9 cellular contexts compared by ENCODE assay signal in the genomic region with DNA sequence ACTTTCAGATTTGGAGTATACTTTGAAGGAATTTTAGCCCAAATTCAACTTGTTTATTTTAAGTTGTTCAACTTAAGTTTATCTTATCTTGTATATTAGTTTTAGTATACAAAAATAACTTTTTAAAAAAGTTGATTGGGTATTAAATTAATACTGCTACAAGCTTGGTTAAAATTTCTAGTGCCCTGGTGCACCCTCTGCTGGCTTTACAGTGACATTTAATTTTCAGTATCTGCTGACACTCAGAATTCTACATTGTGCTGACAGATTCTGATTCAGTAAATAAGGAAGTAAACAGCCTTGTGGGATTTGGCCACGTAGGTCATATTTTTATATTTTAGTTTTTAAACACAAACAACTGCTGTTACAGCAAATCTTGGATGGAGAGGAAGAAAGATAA. TPM values are rescaled to one million over a fixed set of nuclear protein-coding genes. Genes with fewer than 3 reads are reported as not detected.
DNase-seq lines count a peak whose midpoint lies in the region; ATAC-seq, FAIRE-seq and TF ChIP-seq lines count a peak whose summit lies in the region.
"Had no signal": no experiment of that assay in that cellular context is flagged by ENCODE, and none has a peak within 500 bp of the region (broad histone marks: within the 10 kb centered on the region; RNA-seq: fewer than 3 reads in every experiment).

No MANE protein-coding gene starts in this region.

- H3K4me3 ChIP-seq in cardiac muscle cell (no peak overlapping the region), right cardiac atrium (ENCODE audit: low read length) (no peak overlapping the region), coronary artery (no peak overlapping the region), pancreas (no peak overlapping the region)

- H3K27me3 ChIP-seq in cardiac muscle cell (peaks cover 18% of the 10 kb centered on the region), right cardiac atrium (ENCODE audit: control insufficient read depth, insufficient read depth) (no peaks in the 10 kb centered on the region), pancreas (no peaks in the 10 kb centered on the region)

- DNase-seq in cardiac muscle cell (ENCODE audit: low read depth in 1 of 2, low spot score in 1 of 2), result peak; percentile 20 to 47
- DNase-seq in right cardiac atrium, result no peak
- DNase-seq in NCI-H82 treated with DMSO at 0.1 percent for 48 hours (lab: John Stamatoyannopoulos, UW; ENCODE audit: unreplicated experiment), result peak; percentile 3
- DNase-seq in coronary artery (ENCODE audit: low spot score), result no peak
- DNase-seq in pancreas, result peak in 2 of 6 donors; percentile 4 to 24
- no peak for DNase-seq in NCI-H526 treated with DMSO at 0.1 percent for 48 hours (lab: John Stamatoyannopoulos, UW)

- TF ChIP-seq CTCF in cardiac muscle cell (IDR thresholded peaks at IDR 0.05; ENCODE audit: low read depth, low read length), result peak; percentile 43
- TF ChIP-seq CTCF in coronary artery (IDR thresholded peaks at IDR 0.05), result peak; percentile 31
- peak in 3 of 4 donors; percentile 8 to 47 (median 43) for TF ChIP-seq CTCF in pancreas (IDR thresholded peaks at IDR 0.05)

- no peak for ATAC-seq in right cardiac atrium
- peak in 1 of 4 donors; percentile 31 for ATAC-seq in pancreas
- ATAC-seq in GM21723 (IDR thresholded peaks at IDR 0.05; ENCODE audit: unreplicated experiment), result no peak
- no peak for ATAC-seq in HG03469 (IDR thresholded peaks at IDR 0.05; ENCODE audit: unreplicated experiment)

- intact Hi-C loops in right cardiac atrium (cut with DNase I), result loop anchor here in 2 of 4 donors (5.0 to 10.0 kb wide), 3 partner anchors 82 to 406 kb away; no protein-coding TSS in a partner anchor
- intact Hi-C loops in pancreas (cut with DNase I), result no loop called here

- peak; percentile 98 for FAIRE-seq in pancreas (lab: Jason Lieb, UNC)
- FAIRE-seq: GM18507 had no signal

- H3K27ac ChIP-seq in cardiac muscle cell (no peak overlapping the region), right cardiac atrium (ENCODE audit: low read length) (no peak overlapping the region), coronary artery (no peak overlapping the region), pancreas (no peak overlapping the region)

- H3K9me3 ChIP-seq in cardiac muscle cell (ENCODE audit: low read depth), result peaks cover 2% of the 10 kb centered on the region
- H3K9me3 ChIP-seq in right cardiac atrium (ENCODE audit: control insufficient read depth, low read length), result no peaks in the 10 kb centered on the region
- no peaks in the 10 kb centered on the region for H3K9me3 ChIP-seq in pancreas

- H3K36me3 ChIP-seq in cardiac muscle cell (no peaks in the 10 kb centered on the region), pancreas (no peaks in the 10 kb centered on the region)

- WGBS in right cardiac atrium, result 0% methylated on average over 1 of the region's 1 CpG
- 0 to 2% methylated on average over 1 of the region's 1 CpG for WGBS in pancreas, 2 donors

- H3K4me1 ChIP-seq in cardiac muscle cell (ENCODE audit: low read depth) (no peaks in the 10 kb centered on the region), right cardiac atrium (ENCODE audit: control insufficient read depth, insufficient read depth, low read length) (peaks cover 3% of the 10 kb centered on the region), pancreas (no peaks in the 10 kb centered on the region)

RNA-seq across cellular contexts. Expression of gene EDA, which starts 2.9 kb away (rescaled TPM):
- total RNA-seq in cardiac muscle cell (2.1 and 2.7 TPM in 2 replicates), right cardiac atrium (10 to 100 TPM; 19.2 to 26.1 (median 22.3) TPM), pancreas (1 to 10 TPM; 3.6 to 5.1 (median 3.9) TPM)
- polyA plus RNA-seq in cardiac muscle cell (0.52 and 0.56 TPM in 2 replicates), right cardiac atrium (10.0 TPM), pancreas (1 to 10 TPM; 1.7 to 1.9 TPM)

Comparison
In these comparisons a context has a peak if more than half of its experiments do, and no peak if none do; other contexts are left out.
1. DNase-seq: peak in cardiac muscle cell (2 of 2) and NCI-H82 treated with DMSO at 0.1 percent for 48 hours (single experiment); none in right cardiac atrium (0 of 3), coronary artery (single experiment) and NCI-H526 treated with DMSO at 0.1 percent for 48 hours (single experiment).
2. Peak in every context shown above with its lines, with median percentiles within 50 percentile points of each other: CTCF ChIP-seq.